In genomic region chr12:85002778-85003296, GRCh38 we compare ENCODE assay signal across 1 cellular context.
TF ChIP-seq lines count a peak whose summit lies in the region.

No MANE protein-coding gene starts in this region.

TF ChIP-seq in GM12878, 131 proteins besides CTCF, POLR2A, EP300 and RAD21:
- TF ChIP-seq RFX5 (IDR thresholded peaks at IDR 0.05; ENCODE audit: low read depth, low read length) = no peak
- TF ChIP-seq MTA2 (IDR thresholded peaks at IDR 0.05; ENCODE audit: low read depth) = peak; percentile 67
- TF ChIP-seq IKZF2 (IDR thresholded peaks at IDR 0.05) = peak; percentile 26 to 55; a peak in 3 of 4 replicates
- 0 out of 2 replicates have a peak, but pooled peaks have one; percentile 21 for TF ChIP-seq RELB (IDR thresholded peaks at IDR 0.05; ENCODE audit: low read depth)
